22 cellular contexts compared by ENCODE assay signal in the genomic region with DNA sequence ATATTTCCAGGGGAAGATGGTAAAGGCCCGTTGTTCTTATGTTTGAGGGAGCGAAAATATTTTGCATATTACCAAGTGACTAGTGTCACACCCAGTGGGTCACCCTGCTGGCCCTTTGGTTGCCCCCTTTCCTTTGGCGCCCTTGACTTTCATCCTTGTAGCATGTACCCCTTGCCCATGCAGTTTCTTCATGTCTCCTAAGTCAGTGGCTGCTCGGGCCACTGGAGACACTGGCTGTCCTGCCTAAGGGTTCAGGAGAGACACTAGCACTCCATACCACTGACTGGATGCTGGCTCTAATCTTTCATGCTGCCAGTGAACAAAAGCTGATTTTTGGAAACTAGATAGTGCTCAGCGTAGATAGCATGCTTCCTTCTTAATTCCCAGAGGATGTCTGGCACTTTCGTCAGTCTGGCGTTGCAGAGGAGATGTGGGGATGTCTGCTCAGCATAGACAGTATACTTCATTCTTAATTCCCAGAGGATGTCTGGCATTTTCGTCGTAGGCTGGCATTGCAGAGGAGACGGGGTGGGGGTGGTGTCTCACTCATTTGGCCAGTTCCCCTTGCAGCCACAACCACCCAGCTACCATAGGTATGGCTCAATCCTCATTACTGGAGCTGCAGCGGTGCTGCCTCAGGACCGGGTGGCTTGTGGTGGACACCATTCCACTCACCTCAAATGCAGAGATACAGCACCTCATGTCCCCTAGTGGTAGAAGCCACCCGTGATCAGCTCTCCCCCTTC.
"Had no signal": no experiment of that assay in that cellular context is flagged by ENCODE, and none has a peak within 500 bp of the region (broad histone marks: within the 10 kb centered on the region; RNA-seq: fewer than 3 reads in every experiment).

No MANE protein-coding gene starts in this region.

- H3K4me1 ChIP-seq: body of pancreas, prostate gland, right atrium auricular region had no signal

- DNase-seq: activated CD4-positive, alpha-beta memory T cell treated with anti-CD3 and anti-CD28 coated beads, Interleukin-2, amount 10 ng/mL, durations not matched to agents 7 days and 5 days; activated CD4-positive, alpha-beta T cell treated with anti-CD3 and anti-CD28 coated beads for 48 hours; activated CD4-positive, CD25-positive, alpha-beta regulatory T cell; activated CD8-positive, alpha-beta memory T cell treated with anti-CD3 and anti-CD28 coated beads, Interleukin-2, amount 10 ng/mL, durations not matched to agents 7 days and 5 days; activated naive CD4-positive, alpha-beta T cell; activated naive CD8-positive, alpha-beta T cell treated with anti-CD3 and anti-CD28 coated beads, Interleukin-2, amount 10 ng/mL, durations not matched to agents 7 days and 5 days; amygdala; body of pancreas; caudate nucleus; mesendoderm; nephron progenitor cell; occipital lobe; stimulated activated naive CD8-positive, alpha-beta T cell treated with anti-CD3 and anti-CD28 coated beads, Interleukin-15, amount 100 ng/mL, for 72 hours; T-helper 1 cell; T1000; trophoblast cell had no signal

- FAIRE-seq: colon had no signal

- H3K4me3 ChIP-seq: body of pancreas, prostate gland, right atrium auricular region, skin epidermis had no signal

- H3K36me3 ChIP-seq: prostate gland, right atrium auricular region had no signal

- H3K27me3 ChIP-seq: body of pancreas, right atrium auricular region had no signal

- ATAC-seq: activated CD8-positive, alpha-beta memory T cell treated with anti-CD3 and anti-CD28 coated beads, Interleukin-2, amount 10 ng/mL, durations not matched to agents 7 days and 5 days; activated T-helper 17 cell treated with anti-CD3 and anti-CD28 coated beads, Interleukin-2, amount 50 U/mL, for 72 hours; body of pancreas; SK-N-SH treated with all-trans-retinoic acid at 6 μM for 48 hours; stimulated activated naive CD8-positive, alpha-beta T cell treated with anti-CD3 and anti-CD28 coated beads, Interleukin-15, amount 100 ng/mL, for 72 hours had no signal

- H3K9me3 ChIP-seq: body of pancreas, right atrium auricular region had no signal

- H3K27ac ChIP-seq: body of pancreas, prostate gland, right atrium auricular region, skin epidermis had no signal
